28 cellular contexts compared by ENCODE assay signal in genomic region chr1:50693829-50694228, GRCh38.
"Had no signal": no experiment of that assay in that cellular context is flagged by ENCODE, and none has a peak within 500 bp of the region (broad histone marks: within the 10 kb centered on the region; RNA-seq: fewer than 3 reads in every experiment).

No MANE protein-coding gene starts in this region.

- H3K27ac Mint-ChIP-seq: dendritic cell treated with granulocyte-macrophage colony-stimulating factor and Interleukin-4, amounts not matched to agents 40 ng/mL and 50 ng/mL, for 4 days; memory B cell; natural killer cell; progenitor cell of endocrine pancreas; stimulated activated naive B cell treated with anti-CD40 and anti-IgM and Interleukin-4, amounts not matched to agents 10 μg/mL and 1 μg/mL and 100 μg/mL, for 72 hours; stimulated activated naive CD8-positive, alpha-beta T cell treated with anti-CD3 and anti-CD28 coated beads, Interleukin-15, Interleukin-2, amounts not matched to agents 100 ng/mL and 50 ng/mL, for 24 hours had no signal

- H3K36me3 Mint-ChIP-seq: natural killer cell had no signal

- H3K9me3 Mint-ChIP-seq: dendritic cell treated with granulocyte-macrophage colony-stimulating factor and Interleukin-4, amounts not matched to agents 40 ng/mL and 50 ng/mL, for 4 days; memory B cell; natural killer cell; stimulated activated naive B cell treated with anti-CD40 and anti-IgM and Interleukin-4, amounts not matched to agents 10 μg/mL and 1 μg/mL and 100 μg/mL, for 72 hours; stimulated activated naive CD8-positive, alpha-beta T cell treated with anti-CD3 and anti-CD28 coated beads, Interleukin-15, Interleukin-2, amounts not matched to agents 100 ng/mL and 50 ng/mL, for 24 hours had no signal

- H3K27me3 Mint-ChIP-seq: dendritic cell treated with granulocyte-macrophage colony-stimulating factor and Interleukin-4, amounts not matched to agents 40 ng/mL and 50 ng/mL, for 4 days; memory B cell; progenitor cell of endocrine pancreas; stimulated activated naive B cell treated with anti-CD40 and anti-IgM and Interleukin-4, amounts not matched to agents 10 μg/mL and 1 μg/mL and 100 μg/mL, for 72 hours; stimulated activated naive CD8-positive, alpha-beta T cell treated with anti-CD3 and anti-CD28 coated beads, Interleukin-15, Interleukin-2, amounts not matched to agents 100 ng/mL and 50 ng/mL, for 24 hours had no signal

- H3K4me1 Mint-ChIP-seq: memory B cell; stimulated activated naive B cell treated with anti-CD40 and anti-IgM and Interleukin-4, amounts not matched to agents 10 μg/mL and 1 μg/mL and 100 μg/mL, for 72 hours had no signal

- H3K4me1 ChIP-seq: colonic mucosa, esophagus muscularis mucosa, foreskin keratinocyte, vagina had no signal

- H3K36me3 ChIP-seq: colonic mucosa, neutrophil, pancreas, right lobe of liver, thyroid gland had no signal

- DNase-seq: colonic mucosa; effector memory CD4-positive, alpha-beta T cell; foreskin keratinocyte; glutamatergic neuron; heart right ventricle; hippocampal formation; kidney glomerular epithelial cell; left ventricle myocardium superior; natural killer cell; pancreas; right lobe of liver; small intestine; stimulated activated CD4-positive, alpha-beta T cell treated with anti-CD3 and anti-CD28 coated beads, Interleukin-15, amount 100 ng/mL, for 24 hours; stimulated activated CD4-positive, alpha-beta T cell treated with anti-CD3 and anti-CD28 coated beads, Interleukin-2, amount 100 ng/mL, for 48 hours; stimulated activated naive B cell treated with anti-CD40 and anti-IgM and Interleukin-4, amounts not matched to agents 10 μg/mL and 1 μg/mL and 100 μg/mL, for 72 hours; thyroid gland; trophoblast cell had no signal

- H3K27ac ChIP-seq: colonic mucosa, esophagus muscularis mucosa, foreskin keratinocyte, heart right ventricle, neutrophil, pancreas, right lobe of liver, thyroid gland, vagina had no signal

- H3K9me3 ChIP-seq: colonic mucosa, esophagus muscularis mucosa, heart right ventricle, neutrophil, pancreas, right lobe of liver, thyroid gland, vagina had no signal

- H3K4me3 ChIP-seq: colonic mucosa, esophagus muscularis mucosa, heart right ventricle, lung, pancreas, right lobe of liver, thyroid gland, vagina had no signal

- FAIRE-seq: endothelial cell of umbilical vein, islet of Langerhans, pancreas had no signal

- ATAC-seq: foreskin keratinocyte; heart right ventricle; left ventricle myocardium superior; natural killer cell; pancreas; right lobe of liver; stimulated activated naive B cell treated with anti-CD40 and anti-IgM and Interleukin-4, amounts not matched to agents 10 μg/mL and 1 μg/mL and 100 μg/mL, for 72 hours had no signal

- H3K4me3 Mint-ChIP-seq: dendritic cell treated with granulocyte-macrophage colony-stimulating factor and Interleukin-4, amounts not matched to agents 40 ng/mL and 50 ng/mL, for 4 days; memory B cell; natural killer cell; neural crest cell; stimulated activated naive B cell treated with anti-CD40 and anti-IgM and Interleukin-4, amounts not matched to agents 10 μg/mL and 1 μg/mL and 100 μg/mL, for 72 hours; stimulated activated naive CD8-positive, alpha-beta T cell treated with anti-CD3 and anti-CD28 coated beads, Interleukin-15, Interleukin-2, amounts not matched to agents 100 ng/mL and 50 ng/mL, for 24 hours had no signal

- H3K27me3 ChIP-seq: colonic mucosa, esophagus muscularis mucosa, foreskin keratinocyte, heart right ventricle, neutrophil, pancreas, right lobe of liver, thyroid gland, vagina had no signal
